Comparison of ENCODE assay signal across 12 cellular contexts in genomic region chr2:204881519-204882111, GRCh38.
DNase-seq lines count a peak whose midpoint lies in the region; ATAC-seq and TF ChIP-seq lines count a peak whose summit lies in the region.
"Had no signal": no experiment of that assay in that cellular context is flagged by ENCODE, and none has a peak within 500 bp of the region (broad histone marks: within the 10 kb centered on the region; RNA-seq: fewer than 3 reads in every experiment).

No MANE protein-coding gene starts in this region.

- H3K4me3 Mint-ChIP-seq in CD8-positive, alpha-beta T cell, result peak overlapping the region; percentile 51
- no peak overlapping the region for H3K4me3 Mint-ChIP-seq in H9

- peaks cover 36% of the 10 kb centered on the region for H3K4me1 Mint-ChIP-seq in CD8-positive, alpha-beta T cell (ENCODE audit: low read depth)
- H3K4me1 Mint-ChIP-seq in H9, result peaks cover 20 to 21% of the 10 kb centered on the region in 2 experiments

- H2BK20ac ChIP-seq in H9 (ENCODE audit: low read depth, low read length, poor library complexity, severe bottlenecking), result no peak overlapping the region

- no peak overlapping the region for H3K4ac ChIP-seq in H9 (ENCODE audit: low read depth, low read length)

- H3T11ph ChIP-seq in H9 (ENCODE audit: low read length), result no peak overlapping the region

- H2AFZ ChIP-seq in H9 (ENCODE audit: low read length), result no peak overlapping the region

- H3K4me1 ChIP-seq in CD8-positive, alpha-beta T cell (ENCODE audit: insufficient read depth, low read length), result peaks cover 32% of the 10 kb centered on the region
- H3K4me1 ChIP-seq in H9 (ENCODE audit: insufficient read depth, low read length) (no peaks in the 10 kb centered on the region), heart right ventricle (no peaks in the 10 kb centered on the region)

- no peak overlapping the region for H4K5ac ChIP-seq in H9 (ENCODE audit: insufficient read length, low read depth, low read length)

- no peak overlapping the region for H3K9ac ChIP-seq in H9 (ENCODE audit: extremely low read depth, insufficient read length, low read length)

- no peak overlapping the region for H2BK15ac ChIP-seq in H9 (ENCODE audit: low read depth, low read length)

- H3K23ac ChIP-seq in H9 (ENCODE audit: insufficient read length, low read depth, low read length), result no peak overlapping the region

- intact Hi-C loops in CD8-positive, alpha-beta T cell (cut with DNase I, micrococcal nuclease), result loop anchor here in 1 of 2 experiments (10.0 kb wide), 1 partner anchor 1053 kb away; no protein-coding TSS in a partner anchor
- intact Hi-C loops in heart right ventricle (cut with DNase I), result loop anchor here in 1 of 10 donors (10.0 kb wide), 1 partner anchor 793 kb away; no protein-coding TSS in a partner anchor

- no peak overlapping the region for H2AK5ac ChIP-seq in H9 (ENCODE audit: insufficient read length, low read length)

- H3K9me3 Mint-ChIP-seq in CD8-positive, alpha-beta T cell, result no peaks in the 10 kb centered on the region
- H3K9me3 Mint-ChIP-seq in H9, result peaks cover 0 to 2% of the 10 kb centered on the region in 2 experiments; a peak in 1 of 5 replicates

- no peak overlapping the region for H2BK5ac ChIP-seq in H9 (ENCODE audit: insufficient read length, low read length)

- H3K23me2 ChIP-seq in H9 (ENCODE audit: insufficient read length, low read depth, low read length, poor library complexity, severe bottlenecking), result no peaks in the 10 kb centered on the region

- H3K79me1 ChIP-seq in H9 (ENCODE audit: insufficient read depth, low read depth, low read length, poor library complexity, severe bottlenecking), result no peaks in the 10 kb centered on the region

- no CpG with 5 or more reads among the region's 5 CpGs for WGBS in H9 (ENCODE audit: extremely low coverage, insufficient read length, low lambda C conversion rate)
- WGBS in heart right ventricle, 2 donors, result 80 to 81% methylated on average over 5 of the region's 5 CpGs

- no peak overlapping the region for H3K4me2 ChIP-seq in H9 (ENCODE audit: insufficient read depth, insufficient read length, low read length)

- POLR2A ChIA-PET in CD8-positive, alpha-beta T cell (lab: Charles Lee), result interaction anchor here (1.0 kb wide), 1 partner anchor 38 kb away, joined by 7 read pairs; no protein-coding TSS in a partner anchor

- no peaks in the 10 kb centered on the region for H3K9me3 ChIP-seq in CD8-positive, alpha-beta T cell (ENCODE audit: low read length)
- H3K9me3 ChIP-seq in H9 (ENCODE audit: control insufficient read depth, low read depth, low read length) (no peaks in the 10 kb centered on the region), heart right ventricle (peaks cover 0 to 7% (median 0%) of the 10 kb centered on the region in 11 donors)
- H3K9me3 ChIP-seq: tibial nerve had no signal

- H4K20me1 ChIP-seq in H9 (ENCODE audit: control insufficient read depth, insufficient read depth, insufficient read length), result no peaks in the 10 kb centered on the region

- H3K18ac ChIP-seq in H9 (ENCODE audit: insufficient read length, low read depth, low read length), result no peak overlapping the region

- no peak overlapping the region for H4K91ac ChIP-seq in H9 (ENCODE audit: insufficient read length, low read depth, low read length)

- no peak overlapping the region for H3K27ac ChIP-seq in CD8-positive, alpha-beta T cell (ENCODE audit: low read depth, low read length)
- no peak overlapping the region for H3K27ac ChIP-seq in H9 (ENCODE audit: insufficient read length, low read depth, low read length)
- no peak overlapping the region for H3K27ac ChIP-seq in heart right ventricle
- H3K27ac ChIP-seq: tibial nerve had no signal

- no peak overlapping the region for H3K4me3 ChIP-seq in CD8-positive, alpha-beta T cell (ENCODE audit: low read depth, low read length)
- H3K4me3 ChIP-seq in heart right ventricle (no peak overlapping the region), foreskin fibroblast (ENCODE audit: low read depth in 1 of 2, low read length in 2 of 2) (no peak overlapping the region)
- H3K4me3 ChIP-seq: skin epidermis, tibial nerve had no signal

- no peak for TF ChIP-seq CTCF in CD8-positive, alpha-beta T cell (IDR thresholded peaks at IDR 0.05)
- no peak for TF ChIP-seq CTCF in H9 (conservative IDR thresholded peaks at IDR 0.05)
- TF ChIP-seq CTCF in heart right ventricle (IDR thresholded peaks at IDR 0.05), result no peak
- no peak for TF ChIP-seq CTCF in foreskin fibroblast (IDR thresholded peaks at IDR 0.05; ENCODE audit: low read depth, low read length)

- H2BK12ac ChIP-seq in H9 (ENCODE audit: insufficient read length, low read depth, low read length), result no peak overlapping the region

- no peak overlapping the region for H3K56ac ChIP-seq in H9 (ENCODE audit: insufficient read length, low read depth, low read length)

- no peaks in the 10 kb centered on the region for H3K27me3 ChIP-seq in CD8-positive, alpha-beta T cell (ENCODE audit: insufficient read depth, low read length)
- H3K27me3 ChIP-seq in H9 (ENCODE audit: insufficient read depth, low read length) (no peaks in the 10 kb centered on the region), heart right ventricle (no peaks in the 10 kb centered on the region)
- H3K27me3 ChIP-seq: tibial nerve had no signal

- peak overlapping the region; percentile 88 for H3K27ac Mint-ChIP-seq in CD8-positive, alpha-beta T cell
- H3K27ac Mint-ChIP-seq in H9, result peak overlapping the region; percentile 31 to 64 (median 51); a peak in 6 of 7 replicates

- no peaks in the 10 kb centered on the region for H3K36me3 Mint-ChIP-seq in CD8-positive, alpha-beta T cell
- no peaks in the 10 kb centered on the region for H3K36me3 Mint-ChIP-seq in H9 (ENCODE audit: insufficient read depth in 1 of 3, low read depth in 3 of 3)

- no peak for ATAC-seq in CD8-positive, alpha-beta T cell
- ATAC-seq in heart right ventricle, result no peak

- no peak overlapping the region for H4K8ac ChIP-seq in H9 (replicated peaks; ENCODE audit: insufficient read length, low read depth, low read length)

- no peak for DNase-seq in CD8-positive, alpha-beta T cell
- DNase-seq in H9 (no peak), activated T-helper 1 cell treated with Interleukin-2 at 50 U/mL for 16 hours (ENCODE audit: low read depth) (peak; percentile 1), medulla oblongata (ENCODE audit: extremely low spot score) (peak; percentile 10), NCI-H1105 treated with DMSO at 0.1 percent for 48 hours (lab: John Stamatoyannopoulos, UW) (no peak), heart right ventricle (no peak), foreskin fibroblast (no peak)
- DNase-seq: foreskin melanocyte, NCI-H1092 treated with DMSO at 0.1 percent for 48 hours, NCI-H748 treated with DMSO at 0.1 percent for 48 hours had no signal

- H3K14ac ChIP-seq in H9 (ENCODE audit: insufficient read depth, low read length), result no peak overlapping the region

- CTCF ChIA-PET in CD8-positive, alpha-beta T cell (lab: Charles Lee), result interaction anchor here (0.9 to 1.5 kb wide), 4 partner anchors 8 to 796 kb away, joined by 3 to 5 read pairs (median 4); no protein-coding TSS in a partner anchor

- H3K36me3 ChIP-seq in CD8-positive, alpha-beta T cell (ENCODE audit: insufficient read depth, low read length), result no peaks in the 10 kb centered on the region
- no peaks in the 10 kb centered on the region for H3K36me3 ChIP-seq in heart right ventricle
- H3K36me3 ChIP-seq: tibial nerve had no signal

- no peaks in the 10 kb centered on the region for H3K79me2 ChIP-seq in H9 (ENCODE audit: insufficient read depth, low read length)

- H2BK120ac ChIP-seq in H9 (ENCODE audit: low read depth, low read length, poor library complexity, severe bottlenecking), result no peak overlapping the region

- H3K27me3 Mint-ChIP-seq in CD8-positive, alpha-beta T cell (ENCODE audit: low read depth), result no peaks in the 10 kb centered on the region
- no peaks in the 10 kb centered on the region; the same call in 1 of the 2 replicates for H3K27me3 Mint-ChIP-seq in H9 (ENCODE audit: low read depth)

Comparison
In these comparisons a context has a peak if more than half of its experiments do, and no peak if none do; other contexts are left out.
1. DNase-seq: peak in activated T-helper 1 cell treated with Interleukin-2 at 50 U/mL for 16 hours (single experiment) and medulla oblongata (single experiment); none in CD8-positive, alpha-beta T cell (0 of 7), H9 (single experiment), NCI-H1105 treated with DMSO at 0.1 percent for 48 hours (single experiment), heart right ventricle (0 of 2) and foreskin fibroblast (0 of 2).